8 cellular contexts compared by ENCODE assay signal in the genomic region with DNA sequence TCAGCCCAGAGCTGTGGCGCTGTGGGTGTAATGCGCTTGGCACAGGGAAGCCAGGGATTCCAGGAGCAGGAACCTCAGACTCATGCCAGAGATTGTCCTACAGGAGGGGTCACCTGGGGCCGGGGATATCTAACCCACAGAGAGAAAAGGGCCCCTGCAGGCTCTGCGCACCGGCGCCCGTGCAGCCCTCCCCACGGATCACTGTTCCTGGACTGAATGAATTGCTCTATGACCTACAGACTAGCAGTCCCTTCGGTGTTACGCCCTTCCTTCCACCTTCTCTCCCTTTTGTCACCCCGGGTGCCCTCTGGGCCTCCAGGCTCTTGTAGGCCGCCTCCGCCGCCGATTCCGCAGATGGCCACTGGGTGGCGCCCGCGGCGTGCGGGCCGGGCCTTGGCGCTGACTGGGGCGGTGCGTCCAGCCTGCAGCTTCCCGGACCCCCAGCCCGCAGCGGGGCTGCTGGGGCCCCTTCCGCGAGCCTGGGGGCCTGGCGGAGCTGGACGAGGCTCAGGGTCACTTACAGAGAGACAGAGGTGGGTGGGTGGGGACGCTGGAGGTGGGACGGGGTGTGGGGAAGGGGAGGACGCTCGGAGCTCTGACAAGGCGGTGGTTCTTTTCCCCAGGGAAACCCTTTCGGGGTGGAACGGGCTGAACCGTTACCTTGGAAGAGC.
A peak's percentile ranks its signal among the peaks of the same experiment; 100 is the strongest.
DNase-seq lines count a peak whose midpoint lies in the region; ATAC-seq and TF ChIP-seq lines count a peak whose summit lies in the region.

No MANE protein-coding gene starts in this region.

- H3K9me3 Mint-ChIP-seq in endothelial cell (ENCODE audit: unreplicated experiment), result peaks cover 4% of the 10 kb centered on the region

- no peak overlapping the region for H3K27ac Mint-ChIP-seq in endothelial cell (ENCODE audit: unreplicated experiment)

- no peak overlapping the region for H3K4me3 Mint-ChIP-seq in endothelial cell (ENCODE audit: unreplicated experiment)

- peak; percentile 77 for ATAC-seq in HG02759 (IDR thresholded peaks at IDR 0.05; ENCODE audit: unreplicated experiment)
- no peak for ATAC-seq in HG03439 (IDR thresholded peaks at IDR 0.05; ENCODE audit: unreplicated experiment)

- peak; percentile 99 for TF ChIP-seq CTCF in GM10266 (IDR thresholded peaks at IDR 0.05; ENCODE audit: control insufficient read depth, insufficient read depth, low read depth, missing control alignments)
- TF ChIP-seq CTCF in endothelial cell (IDR thresholded peaks at IDR 0.05; ENCODE audit: unreplicated experiment), result peak; percentile 97

- H3K4me1 Mint-ChIP-seq in endothelial cell (ENCODE audit: unreplicated experiment), result no peaks in the 10 kb centered on the region

- H3K27me3 Mint-ChIP-seq in endothelial cell (ENCODE audit: unreplicated experiment), result peaks cover 9% of the 10 kb centered on the region

- DNase-seq in GM10266 (ENCODE audit: extremely low spot score) (peak; percentile 86), NCI-H526 treated with DMSO at 0.1 percent for 48 hours (lab: John Stamatoyannopoulos, UW) (peak; percentile 58), endothelial cell (ENCODE audit: low spot score) (peak; percentile 93), mucosa of gallbladder (ENCODE audit: low spot score) (peak; percentile 61)
- peak; percentile 34 to 63 for DNase-seq in activated CD8-positive, alpha-beta memory T cell treated with anti-CD3 and anti-CD28 coated beads for 1 hour (ENCODE audit: extremely low read depth in 1 of 2, low read depth in 1 of 2)
- peak; percentile 37 to 62 for DNase-seq in stimulated activated CD8-positive, alpha-beta memory T cell treated with anti-CD3 and anti-CD28 coated beads, Interleukin-4, amount 100 ng/mL, for 4 hours (ENCODE audit: low read depth in 2 of 2, low spot score in 1 of 2)

- H3K36me3 Mint-ChIP-seq in endothelial cell (ENCODE audit: low read depth, unreplicated experiment), result no peaks in the 10 kb centered on the region
